1 cellular context compared by ENCODE assay signal in the genomic region with DNA sequence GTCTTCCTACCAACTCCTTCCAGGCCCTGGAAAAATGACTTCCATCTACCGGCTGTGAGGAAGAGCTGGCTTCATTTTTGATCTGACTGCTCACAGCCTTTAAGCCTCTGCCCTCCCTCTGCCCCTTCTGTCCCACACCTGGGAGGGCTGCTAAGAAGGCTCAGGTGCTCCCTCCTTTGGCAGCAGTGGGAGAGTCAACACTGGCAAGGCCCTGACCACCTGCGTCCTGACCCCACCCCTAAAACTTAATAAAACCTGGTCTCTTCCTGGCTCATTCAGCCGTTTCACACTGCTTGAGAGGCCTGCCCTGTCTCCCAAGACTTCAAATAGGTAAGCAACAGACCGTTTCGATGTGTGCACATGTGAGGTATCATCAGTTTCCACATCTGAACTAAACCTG.
TF ChIP-seq lines count a peak whose summit lies in the region.

No MANE protein-coding gene starts in this region.

TF ChIP-seq in HCT116, 20 proteins besides CTCF, POLR2A, EP300 and RAD21 (continued from another document):
- TF ChIP-seq, protein P1, sequence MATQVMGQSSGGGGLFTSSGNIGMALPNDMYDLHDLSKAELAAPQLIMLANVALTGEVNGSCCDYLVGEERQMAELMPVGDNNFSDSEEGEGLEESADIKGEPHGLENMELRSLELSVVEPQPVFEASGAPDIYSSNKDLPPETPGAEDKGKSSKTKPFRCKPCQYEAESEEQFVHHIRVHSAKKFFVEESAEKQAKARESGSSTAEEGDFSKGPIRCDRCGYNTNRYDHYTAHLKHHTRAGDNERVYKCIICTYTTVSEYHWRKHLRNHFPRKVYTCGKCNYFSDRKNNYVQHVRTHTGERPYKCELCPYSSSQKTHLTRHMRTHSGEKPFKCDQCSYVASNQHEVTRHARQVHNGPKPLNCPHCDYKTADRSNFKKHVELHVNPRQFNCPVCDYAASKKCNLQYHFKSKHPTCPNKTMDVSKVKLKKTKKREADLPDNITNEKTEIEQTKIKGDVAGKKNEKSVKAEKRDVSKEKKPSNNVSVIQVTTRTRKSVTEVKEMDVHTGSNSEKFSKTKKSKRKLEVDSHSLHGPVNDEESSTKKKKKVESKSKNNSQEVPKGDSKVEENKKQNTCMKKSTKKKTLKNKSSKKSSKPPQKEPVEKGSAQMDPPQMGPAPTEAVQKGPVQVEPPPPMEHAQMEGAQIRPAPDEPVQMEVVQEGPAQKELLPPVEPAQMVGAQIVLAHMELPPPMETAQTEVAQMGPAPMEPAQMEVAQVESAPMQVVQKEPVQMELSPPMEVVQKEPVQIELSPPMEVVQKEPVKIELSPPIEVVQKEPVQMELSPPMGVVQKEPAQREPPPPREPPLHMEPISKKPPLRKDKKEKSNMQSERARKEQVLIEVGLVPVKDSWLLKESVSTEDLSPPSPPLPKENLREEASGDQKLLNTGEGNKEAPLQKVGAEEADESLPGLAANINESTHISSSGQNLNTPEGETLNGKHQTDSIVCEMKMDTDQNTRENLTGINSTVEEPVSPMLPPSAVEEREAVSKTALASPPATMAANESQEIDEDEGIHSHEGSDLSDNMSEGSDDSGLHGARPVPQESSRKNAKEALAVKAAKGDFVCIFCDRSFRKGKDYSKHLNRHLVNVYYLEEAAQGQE (IDR thresholded peaks at IDR 0.05; ENCODE audit: low read depth) = no peak
TF ChIP-seq in HCT116: peak in this region for 0.
